Comparison of ENCODE assay signal across 19 cellular contexts in genomic region chr16:86355538-86355937, GRCh38.
DNase-seq lines count a peak whose midpoint lies in the region; ATAC-seq, FAIRE-seq and TF ChIP-seq lines count a peak whose summit lies in the region.
"Had no signal": no experiment of that assay in that cellular context is flagged by ENCODE, and none has a peak within 500 bp of the region (broad histone marks: within the 10 kb centered on the region; RNA-seq: fewer than 3 reads in every experiment).

No MANE protein-coding gene starts in this region.

- H3K36me3 ChIP-seq in kidney (ENCODE audit: control insufficient read depth in 1 of 2, insufficient read depth in 2 of 2, low read length in 2 of 2) (no peaks in the 10 kb centered on the region), pancreas (no peaks in the 10 kb centered on the region)
- H3K36me3 ChIP-seq: lower lobe of right lung, stomach, vagina had no signal

- H3K4me1 ChIP-seq in kidney (ENCODE audit: control insufficient read depth in 1 of 2, insufficient read depth in 1 of 2, low read depth in 1 of 2, low read length in 2 of 2) (no peaks in the 10 kb centered on the region), pancreas (no peaks in the 10 kb centered on the region)
- H3K4me1 ChIP-seq: lower lobe of right lung, stomach, vagina had no signal

- 73 to 82% methylated on average over 5 of the region's 5 CpGs for WGBS in pancreas, 2 donors

- no peak overlapping the region for H3K27ac ChIP-seq in kidney (ENCODE audit: low read depth in 2 of 2, low read length in 2 of 2)
- H3K27ac ChIP-seq in coronary artery, result no peak overlapping the region
- H3K27ac ChIP-seq in pancreas, result no peak overlapping the region
- H3K27ac ChIP-seq: lower lobe of right lung, stomach, vagina had no signal

- ATAC-seq in GM18873 (IDR thresholded peaks at IDR 0.05; ENCODE audit: low FRiP score, unreplicated experiment), result no peak
- no peak for ATAC-seq in pancreas
- ATAC-seq: lower lobe of right lung, WTC11 had no signal

- DNase-seq in AG20443 (ENCODE audit: low spot score), result peak; percentile 80
- DNase-seq in HTR-8/SVneo (ENCODE audit: insufficient read length, low spot score), result peak; percentile 37
- peak; percentile 74 for DNase-seq in astrocyte of the hippocampus (ENCODE audit: low read depth, low spot score)
- peak; percentile 14 for DNase-seq in kidney
- no peak for DNase-seq in coronary artery (ENCODE audit: low spot score)
- DNase-seq in pancreas, result no peak
- DNase-seq in activated T-cell treated with anti-CD3 and anti-CD28 coated beads, Interleukin-2, amount 50 U/mL, for 48 hours, result no peak
- DNase-seq: activated gamma-delta T cell; CD4-positive, CD25-positive, alpha-beta regulatory T cell; DMS79 treated with DMSO at 0.1 percent for 48 hours; foreskin melanocyte; lower lobe of right lung; naive B cell; NCI-H2107; NCI-H774; stomach had no signal

- FAIRE-seq in HTR-8/SVneo (lab: Jason Lieb, UNC) (no peak), kidney (lab: Jason Lieb, UNC) (no peak), pancreas (lab: Jason Lieb, UNC) (no peak)

- no peak overlapping the region for H3K9ac ChIP-seq in kidney (ENCODE audit: low read length in 2 of 2)

- H3K4me3 ChIP-seq in kidney (ENCODE audit: low read length in 2 of 2) (no peak overlapping the region), coronary artery (no peak overlapping the region), pancreas (no peak overlapping the region)
- H3K4me3 ChIP-seq: lower lobe of right lung, stomach, vagina had no signal

- H3K9me3 ChIP-seq in kidney (ENCODE audit: control insufficient read depth in 1 of 2, low read length in 2 of 2) (peaks cover 0 to 10% of the 10 kb centered on the region in 2 donors), pancreas (no peaks in the 10 kb centered on the region)
- H3K9me3 ChIP-seq: lower lobe of right lung, vagina had no signal

- H3K27me3 ChIP-seq in pancreas, result no peaks in the 10 kb centered on the region
- H3K27me3 ChIP-seq: vagina had no signal

- TF ChIP-seq CTCF in kidney (IDR thresholded peaks at IDR 0.05; ENCODE audit: borderline replicate concordance, extremely low read depth, insufficient read depth) (no peak), coronary artery (IDR thresholded peaks at IDR 0.05) (no peak), pancreas (IDR thresholded peaks at IDR 0.05) (no peak)

- intact Hi-C loops in kidney (cut with DNase I), result no loop called here
- intact Hi-C loops in pancreas (cut with DNase I), result no loop called here

Comparison
In these comparisons a context has a peak if more than half of its experiments do, and no peak if none do; other contexts are left out.
1. DNase-seq: peak in AG20443 (single experiment), HTR-8/SVneo (single experiment), astrocyte of the hippocampus (single experiment) and kidney (single experiment); none in coronary artery (single experiment), pancreas (0 of 6) and activated T-cell treated with anti-CD3 and anti-CD28 coated beads, Interleukin-2, amount 50 U/mL, for 48 hours (0 of 2).